Comparison of ENCODE assay signal across 19 cellular contexts in the genomic region with DNA sequence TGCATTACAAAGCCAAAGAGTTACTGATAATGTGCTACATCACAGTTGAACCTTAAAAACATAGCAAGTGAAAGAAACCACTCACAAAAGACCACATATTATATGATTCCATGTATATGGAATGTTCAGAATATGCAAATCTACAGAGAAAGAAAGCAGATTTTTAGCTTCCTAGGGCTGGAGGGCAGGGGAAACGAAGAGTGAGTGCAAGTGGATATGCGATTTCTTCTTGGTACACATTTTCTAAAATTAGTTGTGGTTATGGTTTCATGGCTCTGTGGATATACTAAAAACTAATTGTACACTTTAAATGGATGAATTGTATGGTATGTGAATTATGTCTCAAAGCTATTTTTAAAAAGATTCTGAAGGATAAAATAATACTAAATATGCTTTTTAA. TPM values are rescaled to one million over a fixed set of nuclear protein-coding genes. Genes with fewer than 3 reads are reported as not detected.
DNase-seq lines count a peak whose midpoint lies in the region; TF ChIP-seq lines count a peak whose summit lies in the region.
"Had no signal": no experiment of that assay in that cellular context is flagged by ENCODE, and none has a peak within 500 bp of the region (broad histone marks: within the 10 kb centered on the region; RNA-seq: fewer than 3 reads in every experiment).

No MANE protein-coding gene starts in this region.

- WGBS in mammary epithelial cell (ENCODE audit: low coverage, missing lambda C conversion rate), result 95% methylated on average over 2 of the region's 2 CpGs

- H3K9me3 ChIP-seq in mammary epithelial cell (replicated peaks; ENCODE audit: insufficient read depth, low read length), result no peaks in the 10 kb centered on the region
- H3K9me3 ChIP-seq: Caco-2 had no signal

- no peaks in the 10 kb centered on the region for H4K20me1 ChIP-seq in mammary epithelial cell (ENCODE audit: insufficient read depth, low read length)

- H3K36me3 Mint-ChIP-seq in MCF 10A (ENCODE audit: insufficient read depth, unreplicated experiment), result peaks cover 2% of the 10 kb centered on the region

- no peak overlapping the region for H3K4me3 Mint-ChIP-seq in MCF 10A (ENCODE audit: unreplicated experiment)
- H3K4me3 Mint-ChIP-seq: B cell; CD4-positive, alpha-beta T cell had no signal

- intact Hi-C loops in MCF 10A (cut with micrococcal nuclease) (no loop called here), mammary epithelial cell (cut with micrococcal nuclease) (loop anchor here (10.0 kb wide), 1 partner anchor 271 kb away; no protein-coding TSS in a partner anchor)

- no peak overlapping the region for H3K9ac ChIP-seq in mammary epithelial cell (ENCODE audit: insufficient read depth, low read length)

- H3K27me3 ChIP-seq in mammary epithelial cell (ENCODE audit: insufficient read depth, low read length), result no peaks in the 10 kb centered on the region

- no peaks in the 10 kb centered on the region for H3K36me3 ChIP-seq in mammary epithelial cell (ENCODE audit: insufficient read depth, low read length)

- H3K4me2 ChIP-seq in mammary epithelial cell (ENCODE audit: insufficient read depth, low read depth, low read length), result no peak overlapping the region

- BruUV-seq in MCF 10A (replicated peaks; lab: Mats Ljungman, UMichigan), result no TSS peak
- BruUV-seq in mammary epithelial cell (replicated peaks; lab: Mats Ljungman, UMichigan), result no TSS peak

- TF ChIP-seq CTCF in MCF 10A (IDR thresholded peaks at IDR 0.05; ENCODE audit: unreplicated experiment) (no peak), mammary epithelial cell (conservative IDR thresholded peaks at IDR 0.05 in 1 of 2, IDR thresholded peaks at IDR 0.05 in 1 of 2; ENCODE audit: extremely low read depth in 1 of 2, insufficient read depth in 1 of 2, low read depth in 1 of 2, low read length in 2 of 2) (no peak)

- H3K4me1 ChIP-seq in mammary epithelial cell (ENCODE audit: insufficient read depth, low read length), result peaks cover 8% of the 10 kb centered on the region
- H3K4me1 ChIP-seq: Caco-2 had no signal

- DNase-seq in MCF 10A (ENCODE audit: unreplicated experiment) (no peak), mammary epithelial cell (no peak), RPMI7951 (ENCODE audit: low read depth) (peak; percentile 18), glomerular visceral epithelial cell (ENCODE audit: extremely low spot score) (peak; percentile 15), RPMI8226 (no peak), NCI-H1092 (lab: John Stamatoyannopoulos, UW) (no peak), NCI-H510A (lab: John Stamatoyannopoulos, UW) (no peak)
- DNase-seq in activated CD4-positive, CD25-positive, alpha-beta regulatory T cell (lab: John Stamatoyannopoulos, UW), result no peak
- DNase-seq: Caco-2; CD4-positive, alpha-beta T cell; GF-D8; KBM-7; NCI-H1092 treated with DMSO at 0.1 percent for 48 hours; NCI-H2029 treated with DMSO at 0.1 percent for 48 hours; NCI-H2171; NCI-H446; NK-92 treated with Interleukin-12 subunit alpha and Interleukin-12 subunit beta, amount 100 ng/mL, for 24 hours; SHP77 treated with DMSO at 0.1 percent for 48 hours had no signal

- no peaks in the 10 kb centered on the region for H3K27me3 Mint-ChIP-seq in MCF 10A (ENCODE audit: insufficient read depth, unreplicated experiment)

- no peak overlapping the region for H3K27ac ChIP-seq in mammary epithelial cell (ENCODE audit: insufficient read depth, low read depth, low read length)

- no peak overlapping the region for H2AFZ ChIP-seq in mammary epithelial cell (ENCODE audit: low read depth, low read length)

- no peaks in the 10 kb centered on the region for H3K9me3 Mint-ChIP-seq in MCF 10A (ENCODE audit: unreplicated experiment)
- H3K9me3 Mint-ChIP-seq: CD4-positive, alpha-beta T cell had no signal

- POLR2A ChIA-PET in MCF 10A (lab: Yijun Ruan, JAX), result no interaction called here

- dilution Hi-C loops in mammary epithelial cell (cut with HindIII; ENCODE audit: low sequenced_read_pairs), result no loop called here

- H3K27ac Mint-ChIP-seq in MCF 10A (ENCODE audit: low read depth, unreplicated experiment), result peak overlapping the region; percentile 22
- H3K27ac Mint-ChIP-seq: B cell; CD4-positive, alpha-beta T cell had no signal

- peaks cover 27% of the 10 kb centered on the region for H3K4me1 Mint-ChIP-seq in MCF 10A (ENCODE audit: insufficient read depth, unreplicated experiment)

- CTCF ChIA-PET in MCF 10A (lab: Yijun Ruan, JAX) (interaction anchor here (0.6 to 1.1 kb wide), 3 partner anchors 103 to 367 kb away, joined by 3 to 6 read pairs (median 4); no protein-coding TSS in a partner anchor), mammary epithelial cell (lab: Charles Lee; ENCODE audit: low non-redundant PET) (no interaction called here)

- no peak overlapping the region for H3K4me3 ChIP-seq in mammary epithelial cell (replicated peaks in 1 of 3; ENCODE audit: insufficient read depth in 1 of 3, low read depth in 2 of 3, low read length in 3 of 3)

- in situ Hi-C loops in mammary epithelial cell (cut with MboI; ENCODE audit: low sequenced_read_pairs in 2 of 2), result no loop called here

- no peaks in the 10 kb centered on the region for H3K79me2 ChIP-seq in mammary epithelial cell (ENCODE audit: insufficient read depth, low read length)

RNA-seq across cellular contexts. Expression of a gene that starts 4.0 kb away (rescaled TPM):
- total RNA-seq in MCF 10A (2022), result 41.8 and 58.1 TPM in 2 replicates
- total RNA-seq in mammary epithelial cell, result 10 to 100 TPM; 39.0 to 80.9 TPM
- 31.0 TPM for polyA plus RNA-seq in mammary epithelial cell
- polyA minus RNA-seq in mammary epithelial cell, result 33.5 TPM
- total RNA-seq in RPMI7951 (2014; rRNA removed; shearing (Covaris generic)), result 124 and 141 TPM in 2 replicates

Comparison
In these comparisons a context has a peak if more than half of its experiments do, and no peak if none do; other contexts are left out.
1. DNase-seq: peak in RPMI7951 (single experiment) and glomerular visceral epithelial cell (single experiment); none in MCF 10A (single experiment), mammary epithelial cell (single experiment), RPMI8226 (single experiment), NCI-H1092 (single experiment), activated CD4-positive, CD25-positive, alpha-beta regulatory T cell (0 of 4) and NCI-H510A (single experiment).